In the genomic region with DNA sequence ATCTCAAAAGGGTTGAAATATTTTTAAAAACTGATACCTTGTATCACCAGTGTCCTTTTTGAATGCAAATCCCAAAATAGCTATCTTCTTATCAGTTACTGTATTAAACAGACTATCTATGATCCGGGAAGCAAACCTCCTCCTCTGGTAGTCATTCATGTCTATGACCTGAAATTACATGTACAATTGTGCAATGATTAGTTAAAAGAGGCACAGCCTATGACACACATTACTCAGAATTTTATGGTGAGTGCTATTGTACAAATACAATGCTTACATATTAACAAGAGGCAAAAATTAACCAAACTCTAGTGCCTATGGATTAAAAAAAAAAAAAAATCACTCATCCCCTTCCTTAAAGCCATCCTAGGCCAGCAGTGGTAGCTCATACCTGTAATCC, we compare ENCODE assay signal across 19 cellular contexts. TPM values are rescaled to one million over a fixed set of nuclear protein-coding genes. Genes with fewer than 3 reads are reported as not detected.
A peak's percentile ranks its signal among the peaks of the same experiment; 100 is the strongest.
DNase-seq lines count a peak whose midpoint lies in the region; ATAC-seq, FAIRE-seq and TF ChIP-seq lines count a peak whose summit lies in the region.
"Had no signal": no experiment of that assay in that cellular context is flagged by ENCODE, and none has a peak within 500 bp of the region (broad histone marks: within the 10 kb centered on the region; RNA-seq: fewer than 3 reads in every experiment).

No MANE protein-coding gene starts in this region.

- H3K27me3 ChIP-seq in bronchial epithelial cell (ENCODE audit: control insufficient read depth, insufficient read depth, low read length) (no peaks in the 10 kb centered on the region), pancreas (no peaks in the 10 kb centered on the region)
- H3K27me3 ChIP-seq: BE2C, SJSA1 had no signal

- H3K4me3 ChIP-seq in bronchial epithelial cell (ENCODE audit: low read depth, low read length) (no peak overlapping the region), pancreas (no peak overlapping the region)
- H3K4me3 ChIP-seq: SJSA1 had no signal

- H3K36me3 ChIP-seq in bronchial epithelial cell (ENCODE audit: control insufficient read depth, insufficient read depth, low read length) (peaks cover 19% of the 10 kb centered on the region), pancreas (peaks cover 0 to 94% (median 36%) of the 10 kb centered on the region in 3 donors)

- no peak for TF ChIP-seq CTCF in bronchial epithelial cell (IDR thresholded peaks at IDR 0.05; ENCODE audit: insufficient read depth, low read length, severe bottlenecking)
- TF ChIP-seq CTCF in pancreas (IDR thresholded peaks at IDR 0.05) = no peak

- WGBS in pancreas, 2 donors = 46 to 53% methylated on average over 1 of the region's 1 CpG

- H3K9me3 Mint-ChIP-seq in activated T-cell treated with anti-CD3 and anti-CD28 coated beads, Interleukin-2, amount 50 U/mL, for 4 hours = no peaks in the 10 kb centered on the region
- H3K9me3 Mint-ChIP-seq: CD8-positive, alpha-beta memory T cell had no signal

- H3K4me3 Mint-ChIP-seq in activated T-cell treated with anti-CD3 and anti-CD28 coated beads, Interleukin-2, amount 50 U/mL, for 4 hours = no peak overlapping the region
- H3K4me3 Mint-ChIP-seq: CD8-positive, alpha-beta memory T cell had no signal

- H3K9me3 ChIP-seq in pancreas = no peaks in the 10 kb centered on the region
- H3K9me3 ChIP-seq: BE2C, SJSA1 had no signal

- H3K4me1 ChIP-seq in pancreas = no peaks in the 10 kb centered on the region
- H3K4me1 ChIP-seq: BE2C, SJSA1 had no signal

- H3K27me3 Mint-ChIP-seq in activated T-cell treated with anti-CD3 and anti-CD28 coated beads, Interleukin-2, amount 50 U/mL, for 4 hours (ENCODE audit: low read depth) = no peaks in the 10 kb centered on the region
- H3K27me3 Mint-ChIP-seq: CD8-positive, alpha-beta memory T cell had no signal

- peaks cover 55% of the 10 kb centered on the region for H3K36me3 Mint-ChIP-seq in activated T-cell treated with anti-CD3 and anti-CD28 coated beads, Interleukin-2, amount 50 U/mL, for 4 hours (ENCODE audit: insufficient read depth)

- FAIRE-seq in bronchial epithelial cell (lab: Jason Lieb, UNC) = no peak
- peak; percentile 5 for FAIRE-seq in pancreas (lab: Jason Lieb, UNC)

- H3K27ac ChIP-seq in pancreas = no peak overlapping the region
- H3K27ac ChIP-seq: SJSA1 had no signal

- in situ Hi-C loops in Caki2 (cut with HindIII; ENCODE audit: low pct_unique_long_range_greater_than_20kb, low sequenced_read_pairs) = no loop called here

- no peak for ATAC-seq in pancreas
- ATAC-seq in activated T-cell treated with anti-CD3 and anti-CD28 coated beads, Interleukin-2, amount 50 U/mL, for 4 hours = no peak

- intact Hi-C loops in pancreas (cut with DNase I) = no loop called here

- DNase-seq in Caki2 (ENCODE audit: low read depth) = peak; percentile 73
- DNase-seq in bronchial epithelial cell (ENCODE audit: low read depth) = peak; percentile 58
- peak; percentile 58 for DNase-seq in kidney tubule cell (ENCODE audit: low spot score)
- no peak for DNase-seq in pancreas
- DNase-seq in activated gamma-delta T cell treated with Interleukin-2 at 50 U/mL for 16 hours = no peak
- DNase-seq in GM19238 (ENCODE audit: insufficient read length, low spot score) = no peak
- no peak for DNase-seq in NCI-H1092 treated with DMSO at 0.1 percent for 48 hours (lab: John Stamatoyannopoulos, UW)
- no peak for DNase-seq in activated T-cell treated with anti-CD3 and anti-CD28 coated beads, Interleukin-2, amount 50 U/mL, for 4 hours
- DNase-seq: BE2C; CD8-positive, alpha-beta memory T cell; GF-D8; GOT3; MM.1S; NCI-H146; NCI-H2107; NCI-H345; NCI-H526 treated with DMSO at 0.1 percent for 48 hours; NK-92 treated with Interleukin-12 subunit alpha and Interleukin-12 subunit beta, amount 100 ng/mL, for 24 hours had no signal

- no peaks in the 10 kb centered on the region for H3K4me1 Mint-ChIP-seq in activated T-cell treated with anti-CD3 and anti-CD28 coated beads, Interleukin-2, amount 50 U/mL, for 4 hours (ENCODE audit: low read depth)
- H3K4me1 Mint-ChIP-seq: CD8-positive, alpha-beta memory T cell had no signal

RNA-seq across cellular contexts. Expression of gene UGDH, which starts 21.7 kb away (rescaled TPM):
- total RNA-seq in Caki2 (2014; rRNA removed; shearing (Covaris generic); ENCODE audit: low replicate concordance) = 817 and 999 TPM in 2 replicates
- total RNA-seq in bronchial epithelial cell (43.1 and 65.0 TPM in 2 replicates), pancreas (10 to 100 TPM; 16.0 to 84.8 (median 54.9) TPM)
- 1 to 10 TPM; 7.0 to 8.7 TPM for polyA plus RNA-seq in pancreas
- total RNA-seq in activated T-cell treated with anti-CD3 and anti-CD28 coated beads, Interleukin-2, amount 50 U/mL, for 4 hours = 10 to 100 TPM; 21.6 to 26.2 (median 23.2) TPM

RNA-seq across cellular contexts. Expression of gene LIAS, which starts 46.7 kb away (rescaled TPM):
- 27.6 and 49.3 TPM in 2 replicates for total RNA-seq in Caki2 (2014; rRNA removed; shearing (Covaris generic); ENCODE audit: low replicate concordance)
- total RNA-seq in bronchial epithelial cell (11.5 and 14.0 TPM in 2 replicates), pancreas (10 to 100 TPM in 2 of 6 donors, 1 to 10 TPM in 4; 5.9 to 13.1 (median 8.5) TPM)
- 10 to 100 TPM; 11.4 to 18.1 TPM for polyA plus RNA-seq in pancreas
- total RNA-seq in activated T-cell treated with anti-CD3 and anti-CD28 coated beads, Interleukin-2, amount 50 U/mL, for 4 hours = 10 to 100 TPM; 36.2 to 38.7 (median 36.5) TPM

RNA-seq across cellular contexts. Expression of gene RPL9, which starts 46.9 kb away (rescaled TPM):
- 1,660 and 1,718 TPM in 2 replicates for total RNA-seq in Caki2 (2014; rRNA removed; shearing (Covaris generic); ENCODE audit: low replicate concordance)
- total RNA-seq in bronchial epithelial cell (3,557 and 6,069 TPM in 2 replicates), pancreas (1,000 to 10,000 TPM in 5 of 6 donors, 100 to 1,000 TPM in 1; 952 to 1,393 (median 1,175) TPM)
- 1,000 to 10,000 TPM; 1,500 to 2,346 TPM for polyA plus RNA-seq in pancreas
- 1,000 to 10,000 TPM; 2,182 to 2,398 (median 2,351) TPM for total RNA-seq in activated T-cell treated with anti-CD3 and anti-CD28 coated beads, Interleukin-2, amount 50 U/mL, for 4 hours

Comparison
In these comparisons a context has a peak if more than half of its experiments do, and no peak if none do; other contexts are left out.
1. DNase-seq: peak in Caki2 (single experiment), bronchial epithelial cell (single experiment) and kidney tubule cell (single experiment); none in pancreas (0 of 6), activated gamma-delta T cell treated with Interleukin-2 at 50 U/mL for 16 hours (single experiment), GM19238 (single experiment), NCI-H1092 treated with DMSO at 0.1 percent for 48 hours (single experiment) and activated T-cell treated with anti-CD3 and anti-CD28 coated beads, Interleukin-2, amount 50 U/mL, for 4 hours (single experiment).